In the genomic region with DNA sequence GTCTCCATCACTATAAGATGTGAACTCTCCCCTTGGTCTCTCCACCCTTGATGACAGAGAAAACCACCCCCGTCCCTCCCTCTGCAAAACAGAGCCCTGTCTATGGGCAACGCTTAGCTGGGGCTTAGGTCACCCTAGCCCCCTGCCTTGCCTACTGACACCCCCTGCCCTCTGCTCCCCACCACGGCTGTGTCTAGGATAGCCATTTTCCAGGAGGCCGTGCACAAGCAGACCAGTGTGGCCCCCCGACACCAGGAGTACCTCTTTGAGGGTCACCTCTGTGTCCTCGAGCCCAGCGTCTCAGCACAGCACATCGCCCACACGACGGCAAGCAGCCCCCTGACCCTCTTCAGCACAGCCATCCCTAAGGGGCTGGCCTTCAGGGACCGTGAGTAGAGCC, we compare ENCODE assay signal across 12 cellular contexts. TPM values are rescaled to one million over a fixed set of nuclear protein-coding genes. Genes with fewer than 3 reads are reported as not detected.
A peak's percentile ranks its signal among the peaks of the same experiment; 100 is the strongest.
DNase-seq lines count a peak whose midpoint lies in the region; ATAC-seq, FAIRE-seq and TF ChIP-seq lines count a peak whose summit lies in the region.
"Had no signal": no experiment of that assay in that cellular context is flagged by ENCODE, and none has a peak within 500 bp of the region (broad histone marks: within the 10 kb centered on the region; RNA-seq: fewer than 3 reads in every experiment).

No MANE protein-coding gene starts in this region.

- H3K27me3 ChIP-seq in heart left ventricle (no peaks in the 10 kb centered on the region), spleen (replicated peaks in 1 of 7) (no peaks in the 10 kb centered on the region)

- H3K36me3 Mint-ChIP-seq in endothelial cell (ENCODE audit: low read depth, unreplicated experiment): peaks cover 30% of the 10 kb centered on the region

- H3K9me3 ChIP-seq in heart left ventricle (no peaks in the 10 kb centered on the region), kidney (ENCODE audit: control insufficient read depth in 1 of 2, low read length in 2 of 2) (no peaks in the 10 kb centered on the region), spleen (no peaks in the 10 kb centered on the region)
- H3K9me3 ChIP-seq: Caco-2, HAP-1 had no signal

- 75 to 90% (median 87%) methylated on average over 11 of the region's 11 CpGs for WGBS in heart left ventricle, 4 donors
- 89 to 96% (median 92%) methylated on average over 11 of the region's 11 CpGs for WGBS in spleen, 5 donors

- no peaks in the 10 kb centered on the region for H3K9me3 Mint-ChIP-seq in endothelial cell (ENCODE audit: unreplicated experiment)
- H3K9me3 Mint-ChIP-seq: CD4-positive, alpha-beta T cell had no signal

- intact Hi-C loops in Right ventricle myocardium superior (cut with DNase I) (no loop called here), heart left ventricle (cut with DNase I) (loop anchor here in 2 of 10 donors (5.0 to 10.0 kb wide), 2 partner anchors 104 to 186 kb away; no protein-coding TSS in a partner anchor), kidney (cut with DNase I) (no loop called here), spleen (cut with DNase I; ENCODE audit: low total_unique reads) (no loop called here)

- H3K4me1 ChIP-seq in heart left ventricle (no peaks in the 10 kb centered on the region), kidney (ENCODE audit: control insufficient read depth in 1 of 2, insufficient read depth in 1 of 2, low read depth in 1 of 2, low read length in 2 of 2) (no peaks in the 10 kb centered on the region), spleen (peaks cover 0 to 33% (median 4%) of the 10 kb centered on the region in 6 donors)
- H3K4me1 ChIP-seq: Caco-2, HAP-1 had no signal

- H3K27ac Mint-ChIP-seq in endothelial cell (ENCODE audit: unreplicated experiment): no peak overlapping the region

- H3K36me3 ChIP-seq in heart left ventricle: peaks cover 0 to 85% (median 0%) of the 10 kb centered on the region in 9 donors
- H3K36me3 ChIP-seq in kidney (ENCODE audit: control insufficient read depth in 1 of 2, insufficient read depth in 2 of 2, low read length in 2 of 2): no peaks in the 10 kb centered on the region
- H3K36me3 ChIP-seq in spleen: peaks cover 0 to 99% (median 69%) of the 10 kb centered on the region in 6 donors
- H3K36me3 ChIP-seq: HAP-1 had no signal

- peaks cover 4% of the 10 kb centered on the region for H3K4me1 Mint-ChIP-seq in endothelial cell (ENCODE audit: unreplicated experiment)

- TF ChIP-seq CTCF in heart left ventricle (IDR thresholded peaks at IDR 0.05) (no peak), kidney (IDR thresholded peaks at IDR 0.05; ENCODE audit: borderline replicate concordance, extremely low read depth, insufficient read depth) (no peak), spleen (IDR thresholded peaks at IDR 0.05 in 8 of 11, conservative IDR thresholded peaks at IDR 0.05 in 3 of 11) (no peak), endothelial cell (IDR thresholded peaks at IDR 0.05; ENCODE audit: unreplicated experiment) (no peak)

- no peak overlapping the region for H3K4me3 Mint-ChIP-seq in endothelial cell (ENCODE audit: unreplicated experiment)
- H3K4me3 Mint-ChIP-seq: CD4-positive, alpha-beta T cell had no signal

- no peak overlapping the region for H3K27ac ChIP-seq in heart left ventricle
- H3K27ac ChIP-seq in kidney (ENCODE audit: low read depth in 2 of 2, low read length in 2 of 2): no peak overlapping the region
- no peak overlapping the region for H3K27ac ChIP-seq in spleen
- H3K27ac ChIP-seq: GM23248 had no signal

- TF ChIP-seq POLR2A in heart left ventricle (IDR thresholded peaks at IDR 0.05) (no peak), spleen (IDR thresholded peaks at IDR 0.05) (no peak)

- peaks cover 12% of the 10 kb centered on the region for H3K27me3 Mint-ChIP-seq in endothelial cell (ENCODE audit: unreplicated experiment)
- H3K27me3 Mint-ChIP-seq: CD4-positive, alpha-beta T cell had no signal

- H3K9ac ChIP-seq in kidney (ENCODE audit: low read length in 2 of 2): no peak overlapping the region
- H3K9ac ChIP-seq: GM23248 had no signal

- ATAC-seq in Right ventricle myocardium superior (ENCODE audit: poor library complexity): no peak
- ATAC-seq in heart left ventricle: no peak
- no peak for ATAC-seq in HG03457 (IDR thresholded peaks at IDR 0.05; ENCODE audit: unreplicated experiment)

- peak; percentile 22 for DNase-seq in Right ventricle myocardium superior
- DNase-seq in heart left ventricle: no peak
- DNase-seq in kidney: peak; percentile 36
- DNase-seq in spleen: peak; percentile 8
- no peak for DNase-seq in NCI-H446 (lab: John Stamatoyannopoulos, UW)
- no peak for DNase-seq in endothelial cell (ENCODE audit: low spot score)

- no peak for FAIRE-seq in kidney (lab: Jason Lieb, UNC)
- FAIRE-seq: D721Med had no signal

- H3K4me3 ChIP-seq in heart left ventricle (no peak overlapping the region), kidney (ENCODE audit: low read length in 2 of 2) (no peak overlapping the region), spleen (no peak overlapping the region)
- H3K4me3 ChIP-seq: GM23248, HAP-1 had no signal

RNA-seq across cellular contexts. Expression of a gene that starts 8.5 kb away (rescaled TPM):
- 0.46 TPM for total RNA-seq in Right ventricle myocardium superior
- total RNA-seq in heart left ventricle: 10 to 100 TPM in 1 of 9 donors, 1 to 10 TPM in 6, under 1 TPM in 2; 0.62 to 10.8 (median 1.1) TPM
- under 1 TPM; 0.27 to 0.97 TPM for polyA plus RNA-seq in heart left ventricle
- total RNA-seq in kidney: 14.5 TPM
- 3.4 TPM for polyA plus RNA-seq in kidney (ENCODE audit: insufficient read depth, low read depth, low replicate concordance)
- total RNA-seq in spleen: 10 to 100 TPM; 20.1 to 37.3 (median 35.1) TPM
- 10 to 100 TPM; 11.3 to 23.2 (median 17.0) TPM for polyA plus RNA-seq in spleen
- 20.9 TPM for total RNA-seq in endothelial cell (ENCODE audit: unreplicated experiment)

RNA-seq across cellular contexts. Expression of a gene that starts 28.6 kb away (rescaled TPM):
- total RNA-seq in Right ventricle myocardium superior (3.9 TPM), heart left ventricle (10 to 100 TPM in 2 of 9 donors, 1 to 10 TPM in 7; 3.2 to 27.4 (median 5.8) TPM), kidney (18.8 TPM), spleen (100 to 1,000 TPM; 121 to 168 (median 131) TPM), endothelial cell (ENCODE audit: unreplicated experiment) (1.2 TPM)
- polyA plus RNA-seq in heart left ventricle (1 to 10 TPM; 1.3 to 1.8 TPM), kidney (ENCODE audit: insufficient read depth, low read depth, low replicate concordance) (2.4 TPM), spleen (10 to 100 TPM; 32.2 to 39.5 (median 35.8) TPM)

Comparison
In these comparisons a context has a peak if more than half of its experiments do, and no peak if none do; other contexts are left out.
1. DNase-seq: peak in Right ventricle myocardium superior (single experiment), kidney (single experiment) and spleen (single experiment); none in heart left ventricle (0 of 5), NCI-H446 (0 of 2) and endothelial cell (single experiment).